ENCODE assay signal across 28 cellular contexts in genomic region chr21:26100573-26100972, GRCh38.
A peak's percentile ranks its signal among the peaks of the same experiment; 100 is the strongest.
DNase-seq lines count a peak whose midpoint lies in the region; ATAC-seq and TF ChIP-seq lines count a peak whose summit lies in the region.
"Had no signal": no experiment of that assay in that cellular context is flagged by ENCODE, and none has a peak within 500 bp of the region (broad histone marks: within the 10 kb centered on the region; RNA-seq: fewer than 3 reads in every experiment).

No MANE protein-coding gene starts in this region.

- H3K36me3 ChIP-seq in GM23338 (ENCODE audit: insufficient read depth) (no peaks in the 10 kb centered on the region), endodermal cell (ENCODE audit: control insufficient read depth, insufficient read depth, low read length) (peaks cover 21% of the 10 kb centered on the region), neutrophil (no peaks in the 10 kb centered on the region)
- H3K36me3 ChIP-seq: colonic mucosa, tibial artery had no signal

- H3K27me3 ChIP-seq in GM23338 (ENCODE audit: insufficient read depth): no peaks in the 10 kb centered on the region
- H3K27me3 ChIP-seq in endodermal cell (ENCODE audit: control insufficient read depth, insufficient read depth, low read length, poor library complexity, severe bottlenecking): no peaks in the 10 kb centered on the region
- no peaks in the 10 kb centered on the region for H3K27me3 ChIP-seq in neutrophil
- H3K27me3 ChIP-seq: BLaER1 treated with 17β-estradiol and CSF1 and Interleukin-3, amounts not matched to agents 10 nM and 100 nM; colonic mucosa; esophagus muscularis mucosa; tibial artery had no signal

- no peak overlapping the region for H3K4me2 ChIP-seq in GM23338
- H3K4me2 ChIP-seq: BLaER1 treated with 17β-estradiol and CSF1 and Interleukin-3, amounts not matched to agents 10 nM and 100 nM; SK-N-SH had no signal

- H3K4me1 ChIP-seq in GM23338 (ENCODE audit: insufficient read depth): peaks cover 41% of the 10 kb centered on the region
- no peaks in the 10 kb centered on the region for H3K4me1 ChIP-seq in endodermal cell (ENCODE audit: control insufficient read depth, insufficient read depth, low read length)
- H3K4me1 ChIP-seq in neutrophil (ENCODE audit: control insufficient read depth in 1 of 2, insufficient read depth in 1 of 2, low read depth in 1 of 2, low read length in 1 of 2): peaks cover 32 to 33% of the 10 kb centered on the region in 2 experiments
- H3K4me1 ChIP-seq: BLaER1 treated with 17β-estradiol and CSF1 and Interleukin-3, amounts not matched to agents 10 nM and 100 nM; colonic mucosa had no signal

- H3K9me2 ChIP-seq in GM23338 (ENCODE audit: insufficient read depth): no peaks in the 10 kb centered on the region
- H3K9me2 ChIP-seq: SK-N-SH had no signal

- H3K4me3 ChIP-seq in GM23338: no peak overlapping the region
- no peak overlapping the region for H3K4me3 ChIP-seq in endodermal cell (ENCODE audit: low read length)
- no peak overlapping the region for H3K4me3 ChIP-seq in neutrophil (ENCODE audit: low read depth in 1 of 2, low read length in 1 of 2)
- H3K4me3 ChIP-seq: BLaER1 treated with 17β-estradiol and CSF1 and Interleukin-3, amounts not matched to agents 10 nM and 100 nM; colonic mucosa; esophagus muscularis mucosa; skin epidermis; tibial artery had no signal

- H3K79me2 ChIP-seq in GM23338 (replicated peaks; ENCODE audit: insufficient read depth): peaks cover 99% of the 10 kb centered on the region

- H3K27ac ChIP-seq in GM23338 (ENCODE audit: low read depth): peak overlapping the region; percentile 35
- no peak overlapping the region for H3K27ac ChIP-seq in endodermal cell (ENCODE audit: low read depth, low read length)
- peak overlapping the region; percentile 66 for H3K27ac ChIP-seq in neutrophil
- H3K27ac ChIP-seq: BLaER1 treated with 17β-estradiol and CSF1 and Interleukin-3, amounts not matched to agents 10 nM and 100 nM; colonic mucosa; esophagus muscularis mucosa; skin epidermis; tibial artery had no signal

- H3K27me3 Mint-ChIP-seq in GM23338 (ENCODE audit: insufficient read depth, low read depth, poor library complexity) (peaks cover 2% of the 10 kb centered on the region), endodermal cell (ENCODE audit: insufficient read depth) (no peaks in the 10 kb centered on the region)
- H3K27me3 Mint-ChIP-seq: activated CD8-positive, alpha-beta T cell treated with anti-CD3 and anti-CD28 coated beads for 36 hours; activated naive CD4-positive, alpha-beta T cell treated with anti-CD3 and anti-CD28 coated beads, Interleukin-2, amount 50 U/mL, for 24 hours; activated T-helper 17 cell treated with anti-CD3 and anti-CD28 coated beads, Interleukin-2, amount 50 U/mL, for 72 hours; effector memory CD8-positive, alpha-beta T cell; naive B cell; T-helper 17 cell had no signal

- H2AFZ ChIP-seq in GM23338: no peak overlapping the region

- ATAC-seq in GM23338: no peak
- no peak for ATAC-seq in GM21529 (IDR thresholded peaks at IDR 0.05; ENCODE audit: unreplicated experiment)
- ATAC-seq: activated CD8-positive, alpha-beta T cell treated with anti-CD3 and anti-CD28 coated beads for 36 hours; activated T-helper 17 cell treated with anti-CD3 and anti-CD28 coated beads, Interleukin-2, amount 50 U/mL, for 72 hours; effector memory CD8-positive, alpha-beta T cell; left lobe of liver; T-helper 17 cell had no signal

- no peaks in the 10 kb centered on the region for H3K9me3 ChIP-seq in endodermal cell (ENCODE audit: control insufficient read depth, low read length)
- H3K9me3 ChIP-seq in neutrophil: no peaks in the 10 kb centered on the region
- H3K9me3 ChIP-seq: colonic mucosa, esophagus muscularis mucosa, SK-N-SH, tibial artery had no signal

- H3K27ac Mint-ChIP-seq in GM23338: peak overlapping the region; percentile 65; the same call in 1 of the 2 replicates
- H3K27ac Mint-ChIP-seq in endodermal cell: peak overlapping the region; percentile 80
- H3K27ac Mint-ChIP-seq: activated CD8-positive, alpha-beta T cell treated with anti-CD3 and anti-CD28 coated beads for 36 hours; activated naive CD4-positive, alpha-beta T cell treated with anti-CD3 and anti-CD28 coated beads, Interleukin-2, amount 50 U/mL, for 24 hours; activated T-helper 17 cell treated with anti-CD3 and anti-CD28 coated beads, Interleukin-2, amount 50 U/mL, for 72 hours; effector memory CD8-positive, alpha-beta T cell; IgD-negative memory B cell; immature natural killer cell; T-helper 17 cell had no signal

- peaks cover 55% of the 10 kb centered on the region for H3K4me1 Mint-ChIP-seq in GM23338
- H3K4me1 Mint-ChIP-seq in endodermal cell: peaks cover 29% of the 10 kb centered on the region
- H3K4me1 Mint-ChIP-seq: activated naive CD4-positive, alpha-beta T cell treated with anti-CD3 and anti-CD28 coated beads, Interleukin-2, amount 50 U/mL, for 24 hours; activated T-helper 17 cell treated with anti-CD3 and anti-CD28 coated beads, Interleukin-2, amount 50 U/mL, for 72 hours; immature natural killer cell had no signal

- H4K20me1 ChIP-seq in GM23338 (replicated peaks; ENCODE audit: insufficient read depth): peaks cover 6% of the 10 kb centered on the region; the same call in 1 of the 2 replicates

- H3K4me3 Mint-ChIP-seq in GM23338 (no peak overlapping the region), endodermal cell (peak overlapping the region; percentile 28)
- H3K4me3 Mint-ChIP-seq: activated CD8-positive, alpha-beta T cell treated with anti-CD3 and anti-CD28 coated beads for 36 hours; activated naive CD4-positive, alpha-beta T cell treated with anti-CD3 and anti-CD28 coated beads, Interleukin-2, amount 50 U/mL, for 24 hours; activated T-helper 17 cell treated with anti-CD3 and anti-CD28 coated beads, Interleukin-2, amount 50 U/mL, for 72 hours; effector memory CD8-positive, alpha-beta T cell; IgD-negative memory B cell; immature natural killer cell; naive B cell; T-helper 17 cell had no signal

- TF ChIP-seq CTCF in GM23338 (conservative IDR thresholded peaks at IDR 0.05; ENCODE audit: low read depth in 2 of 2): no peak
- no peak for TF ChIP-seq CTCF in endodermal cell (conservative IDR thresholded peaks at IDR 0.05)
- TF ChIP-seq CTCF in neutrophil (IDR thresholded peaks at IDR 0.05): no peak

- H3F3A ChIP-seq in GM23338 (replicated peaks; ENCODE audit: low read depth): no peaks in the 10 kb centered on the region

- H3K9me3 Mint-ChIP-seq in GM23338: no peaks in the 10 kb centered on the region
- no peaks in the 10 kb centered on the region for H3K9me3 Mint-ChIP-seq in endodermal cell
- H3K9me3 Mint-ChIP-seq: activated CD8-positive, alpha-beta T cell treated with anti-CD3 and anti-CD28 coated beads for 36 hours; activated naive CD4-positive, alpha-beta T cell treated with anti-CD3 and anti-CD28 coated beads, Interleukin-2, amount 50 U/mL, for 24 hours; activated T-helper 17 cell treated with anti-CD3 and anti-CD28 coated beads, Interleukin-2, amount 50 U/mL, for 72 hours had no signal

- DNase-seq in GM23338 (ENCODE audit: low spot score) (no peak), NCI-H82 (lab: John Stamatoyannopoulos, UW) (peak; percentile 66), endodermal cell (no peak), medulla oblongata (ENCODE audit: extremely low spot score) (no peak), iPS-NIHi7 (ENCODE audit: extremely low spot score) (no peak)
- DNase-seq: activated CD8-positive, alpha-beta T cell treated with anti-CD3 and anti-CD28 coated beads for 36 hours; colonic mucosa; effector memory CD8-positive, alpha-beta T cell; foreskin melanocyte; hippocampal formation; immature natural killer cell; naive B cell; NCI-H1092 treated with DMSO at 0.1 percent for 48 hours; NCI-H187; NCI-H2171 treated with DMSO at 0.1 percent for 48 hours; NCI-H524; SK-N-SH; T-helper 17 cell; tibial artery had no signal

- H3K36me3 Mint-ChIP-seq in GM23338 (ENCODE audit: low read depth) (peaks cover 23% of the 10 kb centered on the region), endodermal cell (ENCODE audit: low read depth) (peaks cover 33% of the 10 kb centered on the region)
- H3K36me3 Mint-ChIP-seq: IgD-negative memory B cell, immature natural killer cell had no signal

- 49 to 100% methylated on average over 2 of the region's 2 CpGs for WGBS in endodermal cell (ENCODE audit: insufficient coverage in 1 of 2, insufficient read length in 1 of 2), 2 experiments

- no peak overlapping the region for H3K9ac ChIP-seq in endodermal cell (ENCODE audit: extremely low read depth, low read length, poor library complexity, severe bottlenecking)
- H3K9ac ChIP-seq: BLaER1 treated with 17β-estradiol and CSF1 and Interleukin-3, amounts not matched to agents 10 nM and 100 nM; SK-N-SH had no signal

TF ChIP-seq in GM23338, 12 proteins besides CTCF, POLR2A, EP300 and RAD21 (continues in another document):
- TF ChIP-seq ETS1 (IDR thresholded peaks at IDR 0.05) (no peak), STAT1 (IDR thresholded peaks at IDR 0.05; ENCODE audit: unreplicated experiment) (no peak)
